Comparison of ENCODE assay signal across 21 cellular contexts in the genomic region with DNA sequence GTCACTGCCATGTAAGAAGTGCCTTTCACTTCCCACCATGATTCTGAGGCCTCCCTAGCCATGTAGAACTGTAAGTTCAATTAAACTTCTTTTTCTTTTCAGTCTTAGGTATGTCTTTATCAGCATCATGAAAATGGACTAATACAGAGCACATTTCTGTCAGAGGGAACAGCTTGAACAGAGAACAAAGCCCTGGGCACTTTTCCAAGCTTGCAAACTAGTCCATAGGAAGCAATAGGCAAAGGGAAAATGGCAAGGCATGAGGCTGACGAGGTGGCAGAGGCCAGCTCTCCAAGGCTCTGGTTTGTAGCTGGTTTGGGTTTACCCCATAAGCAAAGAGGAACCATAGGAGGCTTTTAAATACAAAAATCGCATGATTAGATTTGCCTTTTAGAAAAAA.
DNase-seq lines count a peak whose midpoint lies in the region; ATAC-seq and TF ChIP-seq lines count a peak whose summit lies in the region.
"Had no signal": no experiment of that assay in that cellular context is flagged by ENCODE, and none has a peak within 500 bp of the region (broad histone marks: within the 10 kb centered on the region; RNA-seq: fewer than 3 reads in every experiment).

No MANE protein-coding gene starts in this region.

- no peak overlapping the region for H3K27ac Mint-ChIP-seq in natural killer cell treated with Interleukin-12 subunit alpha and Interleukin-12 subunit beta and Interleukin-15 and Interleukin-18, amount 100 ng/mL, for 72 hours

- H3K36me3 Mint-ChIP-seq in natural killer cell treated with Interleukin-12 subunit alpha and Interleukin-12 subunit beta and Interleukin-15 and Interleukin-18, amount 100 ng/mL, for 72 hours, result no peaks in the 10 kb centered on the region

- in situ Hi-C loops in G401 (cut with HindIII; ENCODE audit: low sequenced_read_pairs) (no loop called here), brain microvascular endothelial cell (cut with HindIII; ENCODE audit: low pct_ligation_motif_present, low sequenced_read_pairs) (no loop called here)

- H3K27ac ChIP-seq in brain microvascular endothelial cell, result no peak overlapping the region
- H3K27ac ChIP-seq: A549, GM23248 had no signal

- no peaks in the 10 kb centered on the region for H3K36me3 ChIP-seq in brain microvascular endothelial cell (replicated peaks)
- H3K36me3 ChIP-seq: BE2C, HAP-1 had no signal

- no peak for TF ChIP-seq CTCF in brain microvascular endothelial cell (IDR thresholded peaks at IDR 0.05; ENCODE audit: low read depth, low read length, missing control alignments)

- DNase-seq in G401 (ENCODE audit: low spot score), result peak; percentile 66
- peak; percentile 63 for DNase-seq in NCI-H69 (lab: John Stamatoyannopoulos, UW)
- peak; percentile 92 for DNase-seq in dermis blood vessel endothelial cell
- DNase-seq in medulla oblongata (ENCODE audit: extremely low spot score), result peak; percentile 18
- no peak for DNase-seq in NCI-H524 (lab: John Stamatoyannopoulos, UW)
- no peak for DNase-seq in natural killer cell treated with Interleukin-12 subunit alpha and Interleukin-12 subunit beta and Interleukin-15 and Interleukin-18, amount 100 ng/mL, for 72 hours (ENCODE audit: low spot score)
- DNase-seq in brain microvascular endothelial cell, result no peak
- DNase-seq: BE2C, DMS79, GM23248, Kasumi-1, NCI-H187 treated with DMSO at 0.1 percent for 48 hours, NCI-H226, NCI-H524 treated with DMSO at 0.1 percent for 48 hours, PC-3, RPMI8226, SHP77 had no signal

- peaks cover 18 to 41% of the 10 kb centered on the region in 2 donors for H3K27me3 Mint-ChIP-seq in natural killer cell treated with Interleukin-12 subunit alpha and Interleukin-12 subunit beta and Interleukin-15 and Interleukin-18, amount 100 ng/mL, for 72 hours

- no peak overlapping the region for H3K4me3 ChIP-seq in brain microvascular endothelial cell (ENCODE audit: low read depth, low read length)
- H3K4me3 ChIP-seq: A549, GM12878, GM23248, HAP-1 had no signal

- no peaks in the 10 kb centered on the region for H3K27me3 ChIP-seq in brain microvascular endothelial cell (replicated peaks)
- H3K27me3 ChIP-seq: BE2C had no signal

- H3K4me1 Mint-ChIP-seq in natural killer cell treated with Interleukin-12 subunit alpha and Interleukin-12 subunit beta and Interleukin-15 and Interleukin-18, amount 100 ng/mL, for 72 hours (ENCODE audit: low read depth in 2 of 2), result no peaks in the 10 kb centered on the region

- no peaks in the 10 kb centered on the region for H3K9me3 Mint-ChIP-seq in natural killer cell treated with Interleukin-12 subunit alpha and Interleukin-12 subunit beta and Interleukin-15 and Interleukin-18, amount 100 ng/mL, for 72 hours

- ATAC-seq in natural killer cell treated with Interleukin-12 subunit alpha and Interleukin-12 subunit beta and Interleukin-15 and Interleukin-18, amount 100 ng/mL, for 72 hours, result no peak
- ATAC-seq in GM21526 (IDR thresholded peaks at IDR 0.05; ENCODE audit: low FRiP score, unreplicated experiment), result no peak
- ATAC-seq: A549, GM12878, PC-3 had no signal

- H3K4me3 Mint-ChIP-seq in natural killer cell treated with Interleukin-12 subunit alpha and Interleukin-12 subunit beta and Interleukin-15 and Interleukin-18, amount 100 ng/mL, for 72 hours, result no peak overlapping the region

Comparison
In these comparisons a context has a peak if more than half of its experiments do, and no peak if none do; other contexts are left out.
1. DNase-seq: peak in G401 (single experiment), NCI-H69 (single experiment), dermis blood vessel endothelial cell (single experiment) and medulla oblongata (single experiment); none in NCI-H524 (0 of 2), natural killer cell treated with Interleukin-12 subunit alpha and Interleukin-12 subunit beta and Interleukin-15 and Interleukin-18, amount 100 ng/mL, for 72 hours (single experiment) and brain microvascular endothelial cell (single experiment).